In the genomic region with DNA sequence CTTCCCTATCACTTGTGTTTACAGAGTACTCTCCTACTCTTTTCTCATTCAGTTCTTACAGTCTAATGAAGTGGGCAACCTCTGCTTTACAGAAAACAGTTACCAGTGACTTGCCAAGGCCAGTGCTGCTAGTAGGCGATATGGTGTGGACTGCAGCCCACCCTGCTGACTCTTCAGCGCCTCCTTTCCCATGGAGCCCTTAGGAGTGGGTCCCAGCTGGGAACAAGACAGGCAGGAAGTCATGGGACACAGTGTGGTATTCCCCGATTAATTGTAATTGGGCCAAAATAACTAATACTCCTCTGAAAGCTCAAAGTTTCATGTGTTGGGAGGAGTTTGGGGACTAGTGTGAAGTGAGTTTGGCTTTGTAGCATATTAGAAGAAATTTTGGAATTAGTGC, we compare ENCODE assay signal across 10 cellular contexts.
DNase-seq lines count a peak whose midpoint lies in the region; ATAC-seq and TF ChIP-seq lines count a peak whose summit lies in the region.
"Had no signal": no experiment of that assay in that cellular context is flagged by ENCODE, and none has a peak within 500 bp of the region (broad histone marks: within the 10 kb centered on the region; RNA-seq: fewer than 3 reads in every experiment).

No MANE protein-coding gene starts in this region.

- H3K27me3 ChIP-seq in tibial nerve (no peaks in the 10 kb centered on the region), WERI-Rb-1 (ENCODE audit: insufficient read depth, low read depth, severe bottlenecking) (no peaks in the 10 kb centered on the region)

- WGBS in tibial nerve, 2 donors: 19 to 50% methylated on average over 3 of the region's 3 CpGs

- no peak for ATAC-seq in memory B cell (ENCODE audit: low read depth)
- no peak for ATAC-seq in HG03159 (IDR thresholded peaks at IDR 0.05; ENCODE audit: unreplicated experiment)

- peaks cover 91% of the 10 kb centered on the region for H3K4me1 Mint-ChIP-seq in activated T-cell treated with anti-CD3 and anti-CD28 coated beads, Interleukin-2, amount 50 U/mL, for 24 hours (ENCODE audit: low read depth)
- peaks cover 49% of the 10 kb centered on the region for H3K4me1 Mint-ChIP-seq in memory B cell

- H3K27ac ChIP-seq in tibial nerve (peak overlapping the region in 3 of 4 donors; percentile 52 to 81 (median 80)), WERI-Rb-1 (no peak overlapping the region)
- H3K27ac ChIP-seq: PC-9 had no signal

- no peak for DNase-seq in activated T-cell treated with anti-CD3 and anti-CD28 coated beads, Interleukin-2, amount 50 U/mL, for 24 hours
- no peak for DNase-seq in activated T-cell treated with anti-CD3 and anti-CD28 coated beads, Interleukin-2, amount 50 U/mL, for 48 hours
- peak; percentile 62 for DNase-seq in choroid plexus epithelial cell (ENCODE audit: low read depth)
- DNase-seq in memory B cell (ENCODE audit: low spot score in 2 of 2): no peak
- DNase-seq in tibial nerve (ENCODE audit: low spot score in 2 of 2): no peak
- no peak for DNase-seq in WERI-Rb-1
- DNase-seq in putamen (ENCODE audit: low spot score): no peak
- DNase-seq: PC-9, trophoblast cell had no signal

- no peaks in the 10 kb centered on the region for H3K9me3 Mint-ChIP-seq in activated T-cell treated with anti-CD3 and anti-CD28 coated beads, Interleukin-2, amount 50 U/mL, for 24 hours
- no peaks in the 10 kb centered on the region for H3K9me3 Mint-ChIP-seq in memory B cell

- H3K4me1 ChIP-seq in tibial nerve: peaks cover 0 to 97% (median 82%) of the 10 kb centered on the region in 4 donors

- H3K27ac Mint-ChIP-seq in activated T-cell treated with anti-CD3 and anti-CD28 coated beads, Interleukin-2, amount 50 U/mL, for 24 hours: peak overlapping the region; percentile 91
- H3K27ac Mint-ChIP-seq in memory B cell: peak overlapping the region; percentile 73

- no peaks in the 10 kb centered on the region for H3K27me3 Mint-ChIP-seq in activated T-cell treated with anti-CD3 and anti-CD28 coated beads, Interleukin-2, amount 50 U/mL, for 24 hours
- no peaks in the 10 kb centered on the region for H3K27me3 Mint-ChIP-seq in memory B cell

- no peaks in the 10 kb centered on the region for H3K9me3 ChIP-seq in tibial nerve
- no peaks in the 10 kb centered on the region for H3K9me3 ChIP-seq in WERI-Rb-1 (ENCODE audit: severe bottlenecking)

- H3K4me3 ChIP-seq in choroid plexus epithelial cell (ENCODE audit: low read depth, low read length) (no peak overlapping the region), tibial nerve (no peak overlapping the region), WERI-Rb-1 (ENCODE audit: low read depth, low read length) (no peak overlapping the region)
- H3K4me3 ChIP-seq: PC-9 had no signal

- no peak for TF ChIP-seq EP300 in tibial nerve (IDR thresholded peaks at IDR 0.05)

- H3K4me3 Mint-ChIP-seq in activated T-cell treated with anti-CD3 and anti-CD28 coated beads, Interleukin-2, amount 50 U/mL, for 24 hours: no peak overlapping the region
- H3K4me3 Mint-ChIP-seq in memory B cell: no peak overlapping the region

- H3K36me3 ChIP-seq in tibial nerve: peaks cover 0 to 5% (median 0%) of the 10 kb centered on the region in 3 donors
- H3K36me3 ChIP-seq in WERI-Rb-1: peaks cover 41% of the 10 kb centered on the region

- no peak for TF ChIP-seq POLR2A in tibial nerve (IDR thresholded peaks at IDR 0.05)

- TF ChIP-seq CTCF in choroid plexus epithelial cell (conservative IDR thresholded peaks at IDR 0.05; ENCODE audit: low read depth, low read length) (peak; percentile 28), tibial nerve (IDR thresholded peaks at IDR 0.05) (no peak), WERI-Rb-1 (IDR thresholded peaks at IDR 0.05; ENCODE audit: low read depth, low read length) (no peak)

- peaks cover 23% of the 10 kb centered on the region for H3K36me3 Mint-ChIP-seq in activated T-cell treated with anti-CD3 and anti-CD28 coated beads, Interleukin-2, amount 50 U/mL, for 24 hours (ENCODE audit: low read depth)
- peaks cover 15% of the 10 kb centered on the region for H3K36me3 Mint-ChIP-seq in memory B cell
